Comparison of ENCODE assay signal across 11 cellular contexts in genomic region chr17:47325176-47325575, GRCh38. TPM values are rescaled to one million over a fixed set of nuclear protein-coding genes. Genes with fewer than 3 reads are reported as not detected.
A peak's percentile ranks its signal among the peaks of the same experiment; 100 is the strongest.
DNase-seq lines count a peak whose midpoint lies in the region; ATAC-seq and TF ChIP-seq lines count a peak whose summit lies in the region.
"Had no signal": no experiment of that assay in that cellular context is flagged by ENCODE, and none has a peak within 500 bp of the region (broad histone marks: within the 10 kb centered on the region; RNA-seq: fewer than 3 reads in every experiment).

No MANE protein-coding gene starts in this region.

- H3K4me1 Mint-ChIP-seq in CD8-positive, alpha-beta T cell (ENCODE audit: low read depth): peaks cover 20% of the 10 kb centered on the region
- peaks cover 8 to 22% of the 10 kb centered on the region in 2 experiments for H3K4me1 Mint-ChIP-seq in H9
- peaks cover 7% of the 10 kb centered on the region for H3K4me1 Mint-ChIP-seq in activated T-helper 17 cell treated with anti-CD3 and anti-CD28 coated beads, Interleukin-2, amount 50 U/mL, for 72 hours
- peaks cover 9 to 24% (median 20%) of the 10 kb centered on the region in 4 donors for H3K4me1 Mint-ChIP-seq in naive thymus-derived CD8-positive, alpha-beta T cell

- no peak overlapping the region for H3K4me3 ChIP-seq in CD8-positive, alpha-beta T cell (ENCODE audit: low read depth, low read length)
- H3K4me3 ChIP-seq in Peyer's patch: peak overlapping the region in 2 of 4 donors; percentile 69 to 71

- H3K36me3 ChIP-seq in CD8-positive, alpha-beta T cell (ENCODE audit: insufficient read depth, low read length): no peaks in the 10 kb centered on the region
- no peaks in the 10 kb centered on the region for H3K36me3 ChIP-seq in Peyer's patch
- H3K36me3 ChIP-seq: thoracic aorta had no signal

- H3K23me2 ChIP-seq in H9 (ENCODE audit: insufficient read length, low read depth, low read length, poor library complexity, severe bottlenecking): peaks cover 15% of the 10 kb centered on the region

- no peaks in the 10 kb centered on the region for H3K27me3 ChIP-seq in CD8-positive, alpha-beta T cell (ENCODE audit: insufficient read depth, low read length)
- no peaks in the 10 kb centered on the region for H3K27me3 ChIP-seq in H9 (ENCODE audit: insufficient read depth, low read length)
- H3K27me3 ChIP-seq in Peyer's patch: no peaks in the 10 kb centered on the region

- H4K91ac ChIP-seq in H9 (ENCODE audit: insufficient read length, low read depth, low read length): no peak overlapping the region

- no peak overlapping the region for H2BK12ac ChIP-seq in H9 (ENCODE audit: insufficient read length, low read depth, low read length)

- no peak overlapping the region for H3K56ac ChIP-seq in H9 (ENCODE audit: insufficient read length, low read depth, low read length)

- WGBS in H9 (ENCODE audit: extremely low coverage, insufficient read length, low lambda C conversion rate): no CpG with 5 or more reads among the region's 1 CpG

- no peak overlapping the region for H3T11ph ChIP-seq in H9 (ENCODE audit: low read length)

- H3K4me1 ChIP-seq in CD8-positive, alpha-beta T cell (ENCODE audit: insufficient read depth, low read length): peaks cover 4% of the 10 kb centered on the region
- H3K4me1 ChIP-seq in H9 (ENCODE audit: insufficient read depth, low read length): no peaks in the 10 kb centered on the region
- H3K4me1 ChIP-seq in Peyer's patch: no peaks in the 10 kb centered on the region

- no peak overlapping the region for H2BK15ac ChIP-seq in H9 (ENCODE audit: low read depth, low read length)

- no peaks in the 10 kb centered on the region for H4K20me1 ChIP-seq in H9 (ENCODE audit: control insufficient read depth, insufficient read depth, insufficient read length)

- TF ChIP-seq POLR2A in Peyer's patch (IDR thresholded peaks at IDR 0.05): no peak

- no peak overlapping the region for H4K8ac ChIP-seq in H9 (replicated peaks; ENCODE audit: insufficient read length, low read depth, low read length)

- TF ChIP-seq CTCF in CD8-positive, alpha-beta T cell (IDR thresholded peaks at IDR 0.05): no peak
- no peak for TF ChIP-seq CTCF in H9 (conservative IDR thresholded peaks at IDR 0.05)
- no peak for TF ChIP-seq CTCF in Peyer's patch (IDR thresholded peaks at IDR 0.05)

- H3K4me2 ChIP-seq in H9 (ENCODE audit: insufficient read depth, insufficient read length, low read length): peak overlapping the region; percentile 64

- H3K14ac ChIP-seq in H9 (ENCODE audit: insufficient read depth, low read length): no peak overlapping the region

- H3K9me3 ChIP-seq in CD8-positive, alpha-beta T cell (ENCODE audit: low read length): no peaks in the 10 kb centered on the region
- H3K9me3 ChIP-seq in H9 (ENCODE audit: control insufficient read depth, low read depth, low read length) (no peaks in the 10 kb centered on the region), Peyer's patch (no peaks in the 10 kb centered on the region)
- H3K9me3 ChIP-seq: thoracic aorta had no signal

- POLR2A ChIA-PET in CD8-positive, alpha-beta T cell (lab: Charles Lee): interaction anchor here (1.9 kb wide), 2 partner anchors 105 to 324 kb away, joined by 6 to 9 read pairs; partner anchors contain the start of gene KPNB1
- POLR2A ChIA-PET in naive thymus-derived CD8-positive, alpha-beta T cell (lab: Charles Lee): interaction anchor here (0.6 kb wide), 1 partner anchor 107 kb away, joined by 3 read pairs; no protein-coding TSS in a partner anchor

- no peak overlapping the region for H4K5ac ChIP-seq in H9 (ENCODE audit: insufficient read length, low read depth, low read length)

- no peak overlapping the region for H2AFZ ChIP-seq in H9 (ENCODE audit: low read length)

- no peaks in the 10 kb centered on the region for H3K79me1 ChIP-seq in H9 (ENCODE audit: insufficient read depth, low read depth, low read length, poor library complexity, severe bottlenecking)

- no peak overlapping the region for H3K18ac ChIP-seq in H9 (ENCODE audit: insufficient read length, low read depth, low read length)

- H3K23ac ChIP-seq in H9 (ENCODE audit: insufficient read length, low read depth, low read length): no peak overlapping the region

- peak overlapping the region; percentile 95 for H3K27ac Mint-ChIP-seq in CD8-positive, alpha-beta T cell
- no peak overlapping the region for H3K27ac Mint-ChIP-seq in H9
- peak overlapping the region; percentile 86 for H3K27ac Mint-ChIP-seq in activated T-helper 17 cell treated with anti-CD3 and anti-CD28 coated beads, Interleukin-2, amount 50 U/mL, for 72 hours
- peak overlapping the region; percentile 91 to 100 (median 99) for H3K27ac Mint-ChIP-seq in naive thymus-derived CD8-positive, alpha-beta T cell

- H3K4ac ChIP-seq in H9 (ENCODE audit: low read depth, low read length): no peak overlapping the region

- H3K9ac ChIP-seq in H9 (ENCODE audit: extremely low read depth, insufficient read length, low read length): no peak overlapping the region

- peaks cover 25% of the 10 kb centered on the region for H3K36me3 Mint-ChIP-seq in CD8-positive, alpha-beta T cell
- H3K36me3 Mint-ChIP-seq in H9 (ENCODE audit: insufficient read depth in 1 of 3, low read depth in 3 of 3): peaks cover 6 to 12% (median 7%) of the 10 kb centered on the region in 3 experiments
- H3K36me3 Mint-ChIP-seq in activated T-helper 17 cell treated with anti-CD3 and anti-CD28 coated beads, Interleukin-2, amount 50 U/mL, for 72 hours (ENCODE audit: low read depth): no peaks in the 10 kb centered on the region
- peaks cover 0 to 14% (median 5%) of the 10 kb centered on the region in 3 donors for H3K36me3 Mint-ChIP-seq in naive thymus-derived CD8-positive, alpha-beta T cell

- peak overlapping the region; percentile 84 for H3K27ac ChIP-seq in CD8-positive, alpha-beta T cell (ENCODE audit: low read depth, low read length)
- no peak overlapping the region for H3K27ac ChIP-seq in H9 (ENCODE audit: insufficient read length, low read depth, low read length)
- H3K27ac ChIP-seq in caudate nucleus (ENCODE audit: low read depth, low read length): no peak overlapping the region
- H3K27ac ChIP-seq in Peyer's patch: peak overlapping the region in 2 of 4 donors; percentile 94 to 95

- H3K4me3 Mint-ChIP-seq in CD8-positive, alpha-beta T cell: peak overlapping the region; percentile 99
- H3K4me3 Mint-ChIP-seq in H9: no peak overlapping the region
- peak overlapping the region; percentile 95 for H3K4me3 Mint-ChIP-seq in activated T-helper 17 cell treated with anti-CD3 and anti-CD28 coated beads, Interleukin-2, amount 50 U/mL, for 72 hours
- peak overlapping the region; percentile 91 to 100 (median 98) for H3K4me3 Mint-ChIP-seq in naive thymus-derived CD8-positive, alpha-beta T cell

- no peak for DNase-seq in CD8-positive, alpha-beta T cell
- no peak for DNase-seq in H9
- peak in 1 of 10 donors; percentile 5 for DNase-seq in naive thymus-derived CD8-positive, alpha-beta T cell
- DNase-seq in RPMI8226: no peak
- DNase-seq in caudate nucleus (lab: John Stamatoyannopoulos, UW): no peak
- DNase-seq in Peyer's patch: no peak
- DNase-seq: cortex of kidney had no signal

- H2BK5ac ChIP-seq in H9 (ENCODE audit: insufficient read length, low read length): no peak overlapping the region

- intact Hi-C loops in CD8-positive, alpha-beta T cell (cut with DNase I, micrococcal nuclease): loop anchor here in 1 of 2 experiments (10.0 kb wide), 1 partner anchor 260 kb away; no protein-coding TSS in a partner anchor

- CTCF ChIA-PET in CD8-positive, alpha-beta T cell (lab: Charles Lee): interaction anchor here (0.7 to 1.7 kb wide), 2 partner anchors 11 to 290 kb away, joined by 5 to 6 read pairs; no protein-coding TSS in a partner anchor

- H2AK5ac ChIP-seq in H9 (ENCODE audit: insufficient read length, low read length): no peak overlapping the region

- ATAC-seq in CD8-positive, alpha-beta T cell: no peak
- ATAC-seq in activated T-helper 17 cell treated with anti-CD3 and anti-CD28 coated beads, Interleukin-2, amount 50 U/mL, for 72 hours (replicated peaks): no peak
- ATAC-seq in naive thymus-derived CD8-positive, alpha-beta T cell: no peak
- no peak for ATAC-seq in GM19455 (IDR thresholded peaks at IDR 0.05; ENCODE audit: unreplicated experiment)

- no peaks in the 10 kb centered on the region for H3K79me2 ChIP-seq in H9 (ENCODE audit: insufficient read depth, low read length)

- H2BK120ac ChIP-seq in H9 (ENCODE audit: low read depth, low read length, poor library complexity, severe bottlenecking): no peak overlapping the region

- H3K27me3 Mint-ChIP-seq in CD8-positive, alpha-beta T cell (ENCODE audit: low read depth): no peaks in the 10 kb centered on the region
- peaks cover 39% of the 10 kb centered on the region for H3K27me3 Mint-ChIP-seq in H9 (ENCODE audit: low read depth)
- peaks cover 3% of the 10 kb centered on the region for H3K27me3 Mint-ChIP-seq in activated T-helper 17 cell treated with anti-CD3 and anti-CD28 coated beads, Interleukin-2, amount 50 U/mL, for 72 hours
- H3K27me3 Mint-ChIP-seq in naive thymus-derived CD8-positive, alpha-beta T cell: no peaks in the 10 kb centered on the region

- no peaks in the 10 kb centered on the region for H3K9me3 Mint-ChIP-seq in CD8-positive, alpha-beta T cell
- H3K9me3 Mint-ChIP-seq in H9: peaks cover 13% of the 10 kb centered on the region in 2 experiments
- peaks cover 4% of the 10 kb centered on the region for H3K9me3 Mint-ChIP-seq in activated T-helper 17 cell treated with anti-CD3 and anti-CD28 coated beads, Interleukin-2, amount 50 U/mL, for 72 hours
- no peaks in the 10 kb centered on the region for H3K9me3 Mint-ChIP-seq in naive thymus-derived CD8-positive, alpha-beta T cell

- no peak overlapping the region for H2BK20ac ChIP-seq in H9 (ENCODE audit: low read depth, low read length, poor library complexity, severe bottlenecking)

RNA-seq across cellular contexts. Expression of gene EFCAB13, which starts 1.4 kb away (rescaled TPM):
- total RNA-seq in CD8-positive, alpha-beta T cell: 10 to 100 TPM; 10.7 to 13.1 TPM
- 1.6 and 3.1 TPM in 2 replicates for total RNA-seq in H9 (2021)
- 1 to 10 TPM; 3.0 to 3.4 TPM for total RNA-seq in activated T-helper 17 cell treated with anti-CD3 and anti-CD28 coated beads, Interleukin-2, amount 50 U/mL, for 72 hours
- 10 to 100 TPM; 42.8 to 51.1 TPM for total RNA-seq in naive thymus-derived CD8-positive, alpha-beta T cell
- polyA plus RNA-seq in naive thymus-derived CD8-positive, alpha-beta T cell: 10 to 100 TPM in 2 of 3 donors, 1 to 10 TPM in 1; 3.6 to 11.8 (median 11.0) TPM
- 10 to 100 TPM in 2 of 4 donors, 1 to 10 TPM in 2; 5.9 to 39.6 (median 12.9) TPM for total RNA-seq in Peyer's patch
- total RNA-seq: HT1080 had no signal

Comparison
In these comparisons a context has a peak if more than half of its experiments do, and no peak if none do; other contexts are left out.
1. H3K27ac Mint-ChIP-seq: peak in CD8-positive, alpha-beta T cell (single experiment), activated T-helper 17 cell treated with anti-CD3 and anti-CD28 coated beads, Interleukin-2, amount 50 U/mL, for 72 hours (single experiment) and naive thymus-derived CD8-positive, alpha-beta T cell (10 of 10); none in H9 (0 of 3).
2. H3K4me3 Mint-ChIP-seq: peak in CD8-positive, alpha-beta T cell (single experiment), activated T-helper 17 cell treated with anti-CD3 and anti-CD28 coated beads, Interleukin-2, amount 50 U/mL, for 72 hours (single experiment) and naive thymus-derived CD8-positive, alpha-beta T cell (10 of 10); none in H9 (0 of 2).